1 cellular context compared by ENCODE assay signal in genomic region chr9:137308102-137308619, GRCh38.
TF ChIP-seq lines count a peak whose summit lies in the region.

No MANE protein-coding gene starts in this region.

TF ChIP-seq in GM23338, 12 proteins besides CTCF, POLR2A, EP300 and RAD21:
- TF ChIP-seq, protein P1, sequence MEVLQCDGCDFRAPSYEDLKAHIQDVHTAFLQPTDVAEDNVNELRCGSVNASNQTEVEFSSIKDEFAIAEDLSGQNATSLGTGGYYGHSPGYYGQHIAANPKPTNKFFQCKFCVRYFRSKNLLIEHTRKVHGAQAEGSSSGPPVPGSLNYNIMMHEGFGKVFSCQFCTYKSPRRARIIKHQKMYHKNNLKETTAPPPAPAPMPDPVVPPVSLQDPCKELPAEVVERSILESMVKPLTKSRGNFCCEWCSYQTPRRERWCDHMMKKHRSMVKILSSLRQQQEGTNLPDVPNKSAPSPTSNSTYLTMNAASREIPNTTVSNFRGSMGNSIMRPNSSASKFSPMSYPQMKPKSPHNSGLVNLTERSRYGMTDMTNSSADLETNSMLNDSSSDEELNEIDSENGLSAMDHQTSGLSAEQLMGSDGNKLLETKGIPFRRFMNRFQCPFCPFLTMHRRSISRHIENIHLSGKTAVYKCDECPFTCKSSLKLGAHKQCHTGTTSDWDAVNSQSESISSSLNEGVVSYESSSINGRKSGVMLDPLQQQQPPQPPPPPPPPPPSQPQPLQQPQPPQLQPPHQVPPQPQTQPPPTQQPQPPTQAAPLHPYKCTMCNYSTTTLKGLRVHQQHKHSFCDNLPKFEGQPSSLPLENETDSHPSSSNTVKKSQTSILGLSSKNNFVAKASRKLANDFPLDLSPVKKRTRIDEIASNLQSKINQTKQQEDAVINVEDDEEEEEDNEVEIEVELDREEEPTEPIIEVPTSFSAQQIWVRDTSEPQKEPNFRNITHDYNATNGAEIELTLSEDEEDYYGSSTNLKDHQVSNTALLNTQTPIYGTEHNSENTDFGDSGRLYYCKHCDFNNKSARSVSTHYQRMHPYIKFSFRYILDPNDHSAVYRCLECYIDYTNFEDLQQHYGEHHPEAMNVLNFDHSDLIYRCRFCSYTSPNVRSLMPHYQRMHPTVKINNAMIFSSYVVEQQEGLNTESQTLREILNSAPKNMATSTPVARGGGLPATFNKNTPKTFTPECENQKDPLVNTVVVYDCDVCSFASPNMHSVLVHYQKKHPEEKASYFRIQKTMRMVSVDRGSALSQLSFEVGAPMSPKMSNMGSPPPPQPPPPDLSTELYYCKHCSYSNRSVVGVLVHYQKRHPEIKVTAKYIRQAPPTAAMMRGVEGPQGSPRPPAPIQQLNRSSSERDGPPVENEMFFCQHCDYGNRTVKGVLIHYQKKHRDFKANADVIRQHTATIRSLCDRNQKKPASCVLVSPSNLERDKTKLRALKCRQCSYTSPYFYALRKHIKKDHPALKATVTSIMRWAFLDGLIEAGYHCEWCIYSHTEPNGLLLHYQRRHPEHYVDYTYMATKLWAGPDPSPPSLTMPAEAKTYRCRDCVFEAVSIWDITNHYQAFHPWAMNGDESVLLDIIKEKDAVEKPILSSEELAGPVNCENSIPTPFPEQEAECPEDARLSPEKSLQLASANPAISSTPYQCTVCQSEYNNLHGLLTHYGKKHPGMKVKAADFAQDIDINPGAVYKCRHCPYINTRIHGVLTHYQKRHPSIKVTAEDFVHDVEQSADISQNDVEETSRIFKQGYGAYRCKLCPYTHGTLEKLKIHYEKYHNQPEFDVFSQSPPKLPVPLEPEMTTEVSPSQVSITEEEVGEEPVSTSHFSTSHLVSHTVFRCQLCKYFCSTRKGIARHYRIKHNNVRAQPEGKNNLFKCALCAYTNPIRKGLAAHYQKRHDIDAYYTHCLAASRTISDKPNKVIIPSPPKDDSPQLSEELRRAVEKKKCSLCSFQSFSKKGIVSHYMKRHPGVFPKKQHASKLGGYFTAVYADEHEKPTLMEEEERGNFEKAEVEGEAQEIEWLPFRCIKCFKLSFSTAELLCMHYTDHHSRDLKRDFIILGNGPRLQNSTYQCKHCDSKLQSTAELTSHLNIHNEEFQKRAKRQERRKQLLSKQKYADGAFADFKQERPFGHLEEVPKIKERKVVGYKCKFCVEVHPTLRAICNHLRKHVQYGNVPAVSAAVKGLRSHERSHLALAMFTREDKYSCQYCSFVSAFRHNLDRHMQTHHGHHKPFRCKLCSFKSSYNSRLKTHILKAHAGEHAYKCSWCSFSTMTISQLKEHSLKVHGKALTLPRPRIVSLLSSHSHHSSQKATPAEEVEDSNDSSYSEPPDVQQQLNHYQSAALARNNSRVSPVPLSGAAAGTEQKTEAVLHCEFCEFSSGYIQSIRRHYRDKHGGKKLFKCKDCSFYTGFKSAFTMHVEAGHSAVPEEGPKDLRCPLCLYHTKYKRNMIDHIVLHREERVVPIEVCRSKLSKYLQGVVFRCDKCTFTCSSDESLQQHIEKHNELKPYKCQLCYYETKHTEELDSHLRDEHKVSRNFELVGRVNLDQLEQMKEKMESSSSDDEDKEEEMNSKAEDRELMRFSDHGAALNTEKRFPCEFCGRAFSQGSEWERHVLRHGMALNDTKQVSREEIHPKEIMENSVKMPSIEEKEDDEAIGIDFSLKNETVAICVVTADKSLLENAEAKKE (CRISPR knock-in tag; IDR thresholded peaks at IDR 0.05), result no peak
- TF ChIP-seq STAT1 (IDR thresholded peaks at IDR 0.05; ENCODE audit: unreplicated experiment), result no peak
